In genomic region chr7:99679400-99680191, GRCh38 we compare ENCODE assay signal across 11 cellular contexts. TPM values are rescaled to one million over a fixed set of nuclear protein-coding genes. Genes with fewer than 3 reads are reported as not detected.
DNase-seq lines count a peak whose midpoint lies in the region; ATAC-seq and TF ChIP-seq lines count a peak whose summit lies in the region.
"Had no signal": no experiment of that assay in that cellular context is flagged by ENCODE, and none has a peak within 500 bp of the region (broad histone marks: within the 10 kb centered on the region; RNA-seq: fewer than 3 reads in every experiment).

Gene CYP3A5, minus strand, starts transcription at chr7:99679996. Its CDS starts 100 bp downstream, at chr7:99679896.

- no peak within 1 kb of the TSS for H4K12ac ChIP-seq in trophoblast cell (ENCODE audit: low read depth, low read length)

- no peak within 1 kb of the TSS for H2BK120ac ChIP-seq in trophoblast cell (ENCODE audit: insufficient read depth, low read length, poor library complexity)

- H2AFZ ChIP-seq in trophoblast cell (ENCODE audit: insufficient read depth, low read length, poor library complexity): no peak within 1 kb of the TSS

- no peak within 1 kb of the TSS for H2BK5ac ChIP-seq in trophoblast cell (ENCODE audit: low read depth, low read length, poor library complexity)

- H3K27me3 ChIP-seq in duodenal mucosa (ENCODE audit: control insufficient read depth in 1 of 2, insufficient read depth in 2 of 2, low read length in 2 of 2) (no peaks in the 10 kb centered on the region), upper lobe of right lung (no peaks in the 10 kb centered on the region), trophoblast cell (ENCODE audit: insufficient read depth, low read length) (no peaks in the 10 kb centered on the region)
- H3K27me3 ChIP-seq: heart right ventricle had no signal

- no peak within 1 kb of the TSS for H3K4ac ChIP-seq in trophoblast cell (ENCODE audit: low read depth, low read length)

- H2BK12ac ChIP-seq in trophoblast cell (ENCODE audit: low read length): no peak within 1 kb of the TSS

- intact Hi-C loops in upper lobe of right lung (cut with DNase I): no loop called here

- TF ChIP-seq CTCF in upper lobe of right lung (IDR thresholded peaks at IDR 0.05): no peak

- H3K9me3 ChIP-seq in duodenal mucosa (ENCODE audit: control insufficient read depth in 1 of 2, low read length in 2 of 2): no peaks in the 10 kb centered on the region
- no peaks in the 10 kb centered on the region for H3K9me3 ChIP-seq in upper lobe of right lung
- no peaks in the 10 kb centered on the region for H3K9me3 ChIP-seq in trophoblast cell (ENCODE audit: insufficient read depth, low read depth, low read length)

- H3K27ac ChIP-seq in duodenal mucosa (ENCODE audit: low read depth, low read length) (peak within 1 kb of the TSS; percentile 51), upper lobe of right lung (no peak within 1 kb of the TSS), trophoblast cell (ENCODE audit: low read depth, low read length) (no peak within 1 kb of the TSS)
- H3K27ac ChIP-seq: heart right ventricle had no signal

- H3K18ac ChIP-seq in trophoblast cell (ENCODE audit: low read length): no peak within 1 kb of the TSS

- H3K4me3 ChIP-seq in duodenal mucosa (ENCODE audit: low read depth in 1 of 2, low read length in 2 of 2): peak within 1 kb of the TSS; percentile 60 to 70
- peak within 1 kb of the TSS; percentile 40 for H3K4me3 ChIP-seq in upper lobe of right lung
- H3K4me3 ChIP-seq in trophoblast cell (ENCODE audit: low read depth, low read length): no peak within 1 kb of the TSS
- H3K4me3 ChIP-seq: heart right ventricle had no signal

- no peak within 1 kb of the TSS for H4K91ac ChIP-seq in trophoblast cell (ENCODE audit: low read depth, low read length)

- DNase-seq in NCI-H748 (lab: John Stamatoyannopoulos, UW; ENCODE audit: unreplicated experiment): peak; percentile 11
- no peak for DNase-seq in NCI-H748 treated with DMSO at 0.1 percent for 48 hours (lab: John Stamatoyannopoulos, UW)
- DNase-seq in medulla oblongata (ENCODE audit: extremely low spot score): peak; percentile 31
- DNase-seq in upper lobe of right lung: no peak
- DNase-seq in SIG-M5 treated with dmso at 0.1 percent for 504 hours (lab: John Stamatoyannopoulos, UW; ENCODE audit: unreplicated experiment): no peak
- DNase-seq in trophoblast cell: no peak
- DNase-seq: heart right ventricle; NK-92 treated with Interleukin-12 subunit alpha and Interleukin-12 subunit beta, amount 100 ng/mL, for 24 hours; stimulated activated naive CD8-positive, alpha-beta T cell treated with anti-CD3 and anti-CD28 coated beads, Interleukin-15, Interleukin-2, amounts not matched to agents 100 U/mL and 50 U/mL, for 24 hours had no signal

- no peak within 1 kb of the TSS for H3K4me2 ChIP-seq in trophoblast cell (ENCODE audit: low read length)

- no peaks in the 10 kb centered on the region for H3K79me2 ChIP-seq in trophoblast cell (ENCODE audit: control insufficient read depth, insufficient read depth, low read length, poor library complexity)

- H3K36me3 ChIP-seq in duodenal mucosa (ENCODE audit: control insufficient read depth in 1 of 2, insufficient read depth in 2 of 2, low read length in 2 of 2) (peaks cover 22 to 25% of the 10 kb centered on the region in 2 donors), upper lobe of right lung (no peaks in the 10 kb centered on the region), trophoblast cell (ENCODE audit: control insufficient read depth in 1 of 2, insufficient read depth in 2 of 2, low read length in 2 of 2) (no peaks in the 10 kb centered on the region)
- H3K36me3 ChIP-seq: heart right ventricle had no signal

- WGBS in trophoblast cell (ENCODE audit: extremely low coverage, insufficient coverage, insufficient read length): no CpG with 5 or more reads among the region's 10 CpGs

- ATAC-seq in upper lobe of right lung (peak; percentile 81), GM21723 (IDR thresholded peaks at IDR 0.05; ENCODE audit: unreplicated experiment) (no peak)
- ATAC-seq: stimulated activated naive CD8-positive, alpha-beta T cell treated with anti-CD3 and anti-CD28 coated beads, Interleukin-15, Interleukin-2, amounts not matched to agents 100 U/mL and 50 U/mL, for 24 hours had no signal

- H3K4me1 ChIP-seq in duodenal mucosa (ENCODE audit: control insufficient read depth in 1 of 2, insufficient read depth in 2 of 2, low read length in 2 of 2) (peaks cover 7 to 14% of the 10 kb centered on the region in 2 donors), upper lobe of right lung (no peaks in the 10 kb centered on the region), trophoblast cell (ENCODE audit: control insufficient read depth in 1 of 2, insufficient read depth in 2 of 2, low read length in 2 of 2) (no peaks in the 10 kb centered on the region)

- H3K9ac ChIP-seq in duodenal mucosa (ENCODE audit: low read depth in 1 of 2, low read length in 2 of 2) (peak within 1 kb of the TSS; percentile 54 to 74), trophoblast cell (ENCODE audit: low read length) (no peak within 1 kb of the TSS)

- H2AK5ac ChIP-seq in trophoblast cell (ENCODE audit: low read length): no peak within 1 kb of the TSS

- H3K23ac ChIP-seq in trophoblast cell (ENCODE audit: low read length): no peak within 1 kb of the TSS

- no peaks in the 10 kb centered on the region for H3K79me1 ChIP-seq in trophoblast cell (ENCODE audit: low read length)

- no peak within 1 kb of the TSS for H4K8ac ChIP-seq in trophoblast cell (ENCODE audit: low read depth, low read length)

- no peak within 1 kb of the TSS for H3K14ac ChIP-seq in trophoblast cell (ENCODE audit: low read length)

RNA-seq across cellular contexts. Expression of gene CYP3A5, which starts in this region (rescaled TPM):
- total RNA-seq in upper lobe of right lung: 15.1 TPM
- polyA plus RNA-seq in trophoblast cell (2013): 0.10 and 0.19 TPM in 2 replicates
- total RNA-seq: heart right ventricle had no signal

Comparison
In these comparisons a context has a peak if more than half of its experiments do, and no peak if none do; other contexts are left out.
1. DNase-seq: peak in NCI-H748 (single experiment) and medulla oblongata (single experiment); none in NCI-H748 treated with DMSO at 0.1 percent for 48 hours (single experiment), upper lobe of right lung (single experiment), SIG-M5 treated with dmso at 0.1 percent for 504 hours (single experiment) and trophoblast cell (0 of 2).